In genomic region chr6:149483302-149483701, GRCh38 we compare ENCODE assay signal across 11 cellular contexts. TPM values are rescaled to one million over a fixed set of nuclear protein-coding genes. Genes with fewer than 3 reads are reported as not detected.
DNase-seq lines count a peak whose midpoint lies in the region; ATAC-seq and TF ChIP-seq lines count a peak whose summit lies in the region.
"Had no signal": no experiment of that assay in that cellular context is flagged by ENCODE, and none has a peak within 500 bp of the region (broad histone marks: within the 10 kb centered on the region; RNA-seq: fewer than 3 reads in every experiment).

No MANE protein-coding gene starts in this region.

- peaks cover 38 to 86% (median 48%) of the 10 kb centered on the region in 4 donors for H3K4me1 Mint-ChIP-seq in CD4-positive, alpha-beta memory T cell
- H3K4me1 Mint-ChIP-seq in activated T-cell treated with anti-CD3 and anti-CD28 coated beads, Interleukin-2, amount 50 U/mL, for 72 hours (ENCODE audit: low read depth), result peaks cover 79% of the 10 kb centered on the region
- H3K4me1 Mint-ChIP-seq in natural killer cell, result peaks cover 24 to 27% of the 10 kb centered on the region in 2 donors
- H3K4me1 Mint-ChIP-seq in HFFc6 (ENCODE audit: low read depth), result peaks cover 11% of the 10 kb centered on the region

- DNase-seq in CD4-positive, alpha-beta memory T cell, result no peak
- no peak for DNase-seq in activated T-cell treated with anti-CD3 and anti-CD28 coated beads, Interleukin-2, amount 50 U/mL, for 72 hours
- DNase-seq in natural killer cell (no peak), HFFc6 (no peak), NCI-H446 treated with DMSO at 0.1 percent for 48 hours (lab: John Stamatoyannopoulos, UW) (no peak), COR-L47 (lab: John Stamatoyannopoulos, UW) (no peak)
- DNase-seq: dermis blood vessel endothelial cell, DMS153, NCI-H2029 treated with DMSO at 0.1 percent for 48 hours had no signal

- H3K4me1 ChIP-seq in CD4-positive, alpha-beta memory T cell (ENCODE audit: insufficient read depth, low read length), result peaks cover 49% of the 10 kb centered on the region

- intact Hi-C loops in CD4-positive, alpha-beta memory T cell (cut with micrococcal nuclease), result no loop called here
- intact Hi-C loops in natural killer cell (cut with micrococcal nuclease), result no loop called here

- no peaks in the 10 kb centered on the region for H3K27me3 Mint-ChIP-seq in CD4-positive, alpha-beta memory T cell
- no peaks in the 10 kb centered on the region for H3K27me3 Mint-ChIP-seq in activated T-cell treated with anti-CD3 and anti-CD28 coated beads, Interleukin-2, amount 50 U/mL, for 72 hours (ENCODE audit: low read depth)
- H3K27me3 Mint-ChIP-seq in natural killer cell (ENCODE audit: low read depth in 2 of 2) (peaks cover 0 to 2% of the 10 kb centered on the region in 2 donors), HFFc6 (ENCODE audit: insufficient read depth) (peaks cover 8% of the 10 kb centered on the region)

- CTCF ChIA-PET in CD4-positive, alpha-beta memory T cell (lab: Charles Lee; ENCODE audit: partially characterized antibody), result interaction anchor here (1.0 to 2.0 kb wide), 5 partner anchors 25 to 453 kb away, joined by 3 to 5 read pairs (median 4); partner anchors contain the start of gene PPIL4

- POLR2A ChIA-PET in CD4-positive, alpha-beta memory T cell (lab: Charles Lee; ENCODE audit: partially characterized antibody), result interaction anchor here (0.6 to 2.6 kb wide), 10 partner anchors 15 to 417 kb away, joined by 3 to 10 read pairs (median 4); no protein-coding TSS in a partner anchor

- peak overlapping the region; percentile 76 to 82 for H3K4me3 ChIP-seq in CD4-positive, alpha-beta memory T cell (ENCODE audit: low read length in 2 of 2)

- H3K36me3 Mint-ChIP-seq in CD4-positive, alpha-beta memory T cell, result peaks cover 10 to 51% of the 10 kb centered on the region in 2 donors
- H3K36me3 Mint-ChIP-seq in activated T-cell treated with anti-CD3 and anti-CD28 coated beads, Interleukin-2, amount 50 U/mL, for 72 hours (ENCODE audit: insufficient read depth in 2 of 2), result peaks cover 46 to 48% of the 10 kb centered on the region in 2 donors
- H3K36me3 Mint-ChIP-seq in natural killer cell, result no peaks in the 10 kb centered on the region
- no peaks in the 10 kb centered on the region for H3K36me3 Mint-ChIP-seq in HFFc6 (ENCODE audit: low read depth)

- ATAC-seq in HG03103 (IDR thresholded peaks at IDR 0.05; ENCODE audit: low read depth, unreplicated experiment) (peak; percentile 21), natural killer cell (no peak), HG03469 (IDR thresholded peaks at IDR 0.05; ENCODE audit: unreplicated experiment) (no peak)
- ATAC-seq in activated T-cell treated with anti-CD3 and anti-CD28 coated beads, Interleukin-2, amount 50 U/mL, for 72 hours (replicated peaks in 1 of 2), result no peak

- no peaks in the 10 kb centered on the region for H3K9me3 ChIP-seq in CD4-positive, alpha-beta memory T cell (ENCODE audit: control insufficient read depth in 1 of 2, low read length in 2 of 2)

- H3K9me3 Mint-ChIP-seq in CD4-positive, alpha-beta memory T cell, result no peaks in the 10 kb centered on the region
- no peaks in the 10 kb centered on the region for H3K9me3 Mint-ChIP-seq in activated T-cell treated with anti-CD3 and anti-CD28 coated beads, Interleukin-2, amount 50 U/mL, for 72 hours
- H3K9me3 Mint-ChIP-seq in natural killer cell, result no peaks in the 10 kb centered on the region
- no peaks in the 10 kb centered on the region for H3K9me3 Mint-ChIP-seq in HFFc6

- H3K4me3 Mint-ChIP-seq in CD4-positive, alpha-beta memory T cell, result peak overlapping the region; percentile 90 to 98 (median 94)
- H3K4me3 Mint-ChIP-seq in activated T-cell treated with anti-CD3 and anti-CD28 coated beads, Interleukin-2, amount 50 U/mL, for 72 hours, result peak overlapping the region; percentile 93 to 97
- H3K4me3 Mint-ChIP-seq in natural killer cell (peak overlapping the region; percentile 25), HFFc6 (no peak overlapping the region)

- TF ChIP-seq CTCF in natural killer cell (IDR thresholded peaks at IDR 0.05) (no peak), HFFc6 (IDR thresholded peaks at IDR 0.05) (no peak)

- peak overlapping the region; percentile 99 for H3K27ac ChIP-seq in CD4-positive, alpha-beta memory T cell (ENCODE audit: low read depth, low read length)

- H3K27ac Mint-ChIP-seq in CD4-positive, alpha-beta memory T cell, result peak overlapping the region; percentile 98 to 100 (median 100)
- peak overlapping the region; percentile 98 for H3K27ac Mint-ChIP-seq in activated T-cell treated with anti-CD3 and anti-CD28 coated beads, Interleukin-2, amount 50 U/mL, for 72 hours
- H3K27ac Mint-ChIP-seq in natural killer cell (peak overlapping the region in 1 of 2 donors; percentile 87), HFFc6 (no peak overlapping the region)

- H3K27me3 ChIP-seq in CD4-positive, alpha-beta memory T cell (ENCODE audit: insufficient read depth, low read length), result no peaks in the 10 kb centered on the region

- H3K36me3 ChIP-seq in CD4-positive, alpha-beta memory T cell (ENCODE audit: insufficient read depth, low read length), result no peaks in the 10 kb centered on the region

RNA-seq across cellular contexts. Expression of gene ZC3H12D, which starts 1.5 kb away (rescaled TPM):
- total RNA-seq in CD4-positive, alpha-beta memory T cell, result 100 to 1,000 TPM in 1 of 2 experiments, 10 to 100 TPM in 1; 91.5 to 106 TPM
- polyA plus RNA-seq in CD4-positive, alpha-beta memory T cell, result 1 to 10 TPM; 3.1 to 9.8 TPM
- total RNA-seq in activated T-cell treated with anti-CD3 and anti-CD28 coated beads, Interleukin-2, amount 50 U/mL, for 72 hours, result 100 to 1,000 TPM; 106 to 170 TPM
- total RNA-seq in natural killer cell, result 1 to 10 TPM in 2 of 3 donors, under 1 TPM in 1; 0.49 to 7.7 (median 4.1) TPM
- total RNA-seq in HFFc6 (2021; fragmentation: NEBNext Ultra II Directional; extraction: Animal tissue kit (Norgen Biotek cat#: 25700)), result under 1 TPM in 4 of 6 experiments, not detected in 2; 0.05 to 0.16 (median 0.10) TPM

Comparison
In these comparisons a context has a peak if more than half of its experiments do, and no peak if none do; other contexts are left out.
1. RNA of gene ZC3H12D, which starts 1.5 kb away (total RNA-seq): 106 to 170 TPM in activated T-cell treated with anti-CD3 and anti-CD28 coated beads, Interleukin-2, amount 50 U/mL, for 72 hours and 91.5 to 106 TPM in CD4-positive, alpha-beta memory T cell; 0.49 to 7.7 TPM in natural killer cell and 0.05 to 0.16 TPM in HFFc6; every median in the first group is over 10 times any median in the second.